17 cellular contexts compared by ENCODE assay signal in genomic region chr6:107466062-107466461, GRCh38. TPM values are rescaled to one million over a fixed set of nuclear protein-coding genes. Genes with fewer than 3 reads are reported as not detected.
A peak's percentile ranks its signal among the peaks of the same experiment; 100 is the strongest.
DNase-seq lines count a peak whose midpoint lies in the region; ATAC-seq and TF ChIP-seq lines count a peak whose summit lies in the region.
"Had no signal": no experiment of that assay in that cellular context is flagged by ENCODE, and none has a peak within 500 bp of the region (broad histone marks: within the 10 kb centered on the region; RNA-seq: fewer than 3 reads in every experiment).

No MANE protein-coding gene starts in this region.

- no peak overlapping the region for H3K27ac ChIP-seq in GM23338 (ENCODE audit: low read depth)
- H3K27ac ChIP-seq: A549, GM23248 had no signal

- H3F3A ChIP-seq in GM23338 (replicated peaks; ENCODE audit: low read depth) = no peaks in the 10 kb centered on the region

- H3K36me3 ChIP-seq in GM23338 (ENCODE audit: insufficient read depth) = no peaks in the 10 kb centered on the region

- H3K4me3 ChIP-seq in GM23338 (no peak overlapping the region), lower leg skin (ENCODE audit: low read depth, poor library complexity, severe bottlenecking) (no peak overlapping the region)
- H3K4me3 ChIP-seq: A549, GM23248 had no signal

- H3K79me2 ChIP-seq in GM23338 (replicated peaks; ENCODE audit: insufficient read depth) = no peaks in the 10 kb centered on the region

- peak; percentile 58 for DNase-seq in GM23338 (ENCODE audit: low spot score)
- DNase-seq in NCI-H146 treated with DMSO at 0.1 percent for 48 hours (lab: John Stamatoyannopoulos, UW; ENCODE audit: unreplicated experiment) = peak; percentile 15
- DNase-seq in NCI-H526 treated with DMSO at 0.1 percent for 48 hours (lab: John Stamatoyannopoulos, UW) = peak; percentile 14
- DNase-seq in left kidney (ENCODE audit: low read depth, low spot score) = peak; percentile 71
- no peak for DNase-seq in NCI-H128 (lab: John Stamatoyannopoulos, UW; ENCODE audit: unreplicated experiment)
- no peak for DNase-seq in natural killer cell treated with Interleukin-12 subunit alpha and Interleukin-12 subunit beta and Interleukin-15 and Interleukin-18, amount 100 ng/mL, for 72 hours (ENCODE audit: low spot score)
- no peak for DNase-seq in lower leg skin (ENCODE audit: low spot score in 2 of 2)
- DNase-seq: CD8-positive, alpha-beta T cell; COR-L47; DMS53; GF-D8; GM23248; H9 had no signal

- no peak overlapping the region for H3K27ac Mint-ChIP-seq in GM23338
- H3K27ac Mint-ChIP-seq in natural killer cell treated with Interleukin-12 subunit alpha and Interleukin-12 subunit beta and Interleukin-15 and Interleukin-18, amount 100 ng/mL, for 72 hours = no peak overlapping the region
- H3K27ac Mint-ChIP-seq: CD14-positive monocyte; CD8-positive, alpha-beta T cell had no signal

- peak; percentile 89 for ATAC-seq in GM23338
- no peak for ATAC-seq in HG03442 (IDR thresholded peaks at IDR 0.05; ENCODE audit: unreplicated experiment)
- ATAC-seq in natural killer cell treated with Interleukin-12 subunit alpha and Interleukin-12 subunit beta and Interleukin-15 and Interleukin-18, amount 100 ng/mL, for 72 hours = no peak
- ATAC-seq: A549; CD8-positive, alpha-beta T cell had no signal

- TF ChIP-seq POLR2A in lower leg skin (IDR thresholded peaks at IDR 0.05) = no peak

- peaks cover 14% of the 10 kb centered on the region for H3K4me1 Mint-ChIP-seq in GM23338
- H3K4me1 Mint-ChIP-seq in natural killer cell treated with Interleukin-12 subunit alpha and Interleukin-12 subunit beta and Interleukin-15 and Interleukin-18, amount 100 ng/mL, for 72 hours (ENCODE audit: low read depth in 2 of 2) = no peaks in the 10 kb centered on the region
- H3K4me1 Mint-ChIP-seq: CD14-positive monocyte had no signal

- H4K20me1 ChIP-seq in GM23338 (replicated peaks; ENCODE audit: insufficient read depth) = no peaks in the 10 kb centered on the region

- intact Hi-C loops in lower leg skin (cut with DNase I; ENCODE audit: low total_unique reads) = no loop called here

- no peak overlapping the region for H2AFZ ChIP-seq in GM23338
- H2AFZ ChIP-seq: GM23248 had no signal

- peaks cover 7% of the 10 kb centered on the region; the same call in 1 of the 2 replicates for H3K4me1 ChIP-seq in GM23338 (ENCODE audit: insufficient read depth)
- H3K4me1 ChIP-seq: A549 had no signal

- 76 to 93% methylated on average over 1 of the region's 1 CpG for WGBS in lower leg skin, 2 donors

- H3K4me2 ChIP-seq in GM23338 = no peak overlapping the region
- H3K4me2 ChIP-seq: A549 had no signal

- peaks cover 3% of the 10 kb centered on the region for H3K27me3 Mint-ChIP-seq in GM23338 (ENCODE audit: insufficient read depth, low read depth, poor library complexity)
- peaks cover 16 to 25% of the 10 kb centered on the region in 2 donors for H3K27me3 Mint-ChIP-seq in natural killer cell treated with Interleukin-12 subunit alpha and Interleukin-12 subunit beta and Interleukin-15 and Interleukin-18, amount 100 ng/mL, for 72 hours

- no peaks in the 10 kb centered on the region for H3K9me3 Mint-ChIP-seq in GM23338
- H3K9me3 Mint-ChIP-seq in natural killer cell treated with Interleukin-12 subunit alpha and Interleukin-12 subunit beta and Interleukin-15 and Interleukin-18, amount 100 ng/mL, for 72 hours = no peaks in the 10 kb centered on the region
- H3K9me3 Mint-ChIP-seq: CD8-positive, alpha-beta T cell; H9 had no signal

- no peaks in the 10 kb centered on the region for H3K36me3 Mint-ChIP-seq in GM23338 (ENCODE audit: low read depth)
- no peaks in the 10 kb centered on the region for H3K36me3 Mint-ChIP-seq in natural killer cell treated with Interleukin-12 subunit alpha and Interleukin-12 subunit beta and Interleukin-15 and Interleukin-18, amount 100 ng/mL, for 72 hours
- H3K36me3 Mint-ChIP-seq: CD14-positive monocyte; CD8-positive, alpha-beta T cell had no signal

- no peaks in the 10 kb centered on the region for H3K27me3 ChIP-seq in GM23338 (ENCODE audit: insufficient read depth)

- H3K4me3 Mint-ChIP-seq in GM23338 = no peak overlapping the region
- no peak overlapping the region for H3K4me3 Mint-ChIP-seq in natural killer cell treated with Interleukin-12 subunit alpha and Interleukin-12 subunit beta and Interleukin-15 and Interleukin-18, amount 100 ng/mL, for 72 hours
- H3K4me3 Mint-ChIP-seq: CD14-positive monocyte; CD8-positive, alpha-beta T cell; H9 had no signal

- TF ChIP-seq CTCF in GM23338 (conservative IDR thresholded peaks at IDR 0.05; ENCODE audit: low read depth in 2 of 2) = no peak
- no peak for TF ChIP-seq CTCF in lower leg skin (IDR thresholded peaks at IDR 0.05)

- no peaks in the 10 kb centered on the region for H3K9me2 ChIP-seq in GM23338 (ENCODE audit: insufficient read depth)

TF ChIP-seq in GM23338, 12 proteins besides CTCF, POLR2A, EP300 and RAD21 (continues in another document):
- TF ChIP-seq POLR2AphosphoS5 (IDR thresholded peaks at IDR 0.05; ENCODE audit: low read depth) (no peak), ZNF331 (CRISPR knock-in tag; IDR thresholded peaks at IDR 0.05; ENCODE audit: low read depth) (no peak), EZH2 (IDR thresholded peaks at IDR 0.05; ENCODE audit: low read depth, unreplicated experiment) (no peak), CREB1 (CRISPR knock-in tag; IDR thresholded peaks at IDR 0.05; ENCODE audit: low read depth) (no peak), EZH2phosphoT487 (IDR thresholded peaks at IDR 0.05; ENCODE audit: unreplicated experiment) (no peak), ZNF462 (CRISPR knock-in tag; IDR thresholded peaks at IDR 0.05) (no peak), NANOG (IDR thresholded peaks at IDR 0.05; ENCODE audit: borderline replicate concordance) (no peak)

RNA-seq across cellular contexts. Expression of gene PDSS2, which starts 6.7 kb away (rescaled TPM):
- 14.5 and 16.7 TPM in 2 replicates for total RNA-seq in GM23338 (2014; rRNA removed; shearing (Covaris generic))
- 5.6 and 7.3 TPM in 2 replicates for polyA plus RNA-seq in GM23338 (2016; fragmentation: Nextera tagmentation; extraction: Ambion mirVana)
- total RNA-seq in natural killer cell treated with Interleukin-12 subunit alpha and Interleukin-12 subunit beta and Interleukin-15 and Interleukin-18, amount 100 ng/mL, for 72 hours = 10 to 100 TPM; 12.2 to 16.2 TPM
- 10 to 100 TPM in 3 of 4 donors, 1 to 10 TPM in 1; 6.9 to 14.8 (median 11.4) TPM for total RNA-seq in lower leg skin

RNA-seq across cellular contexts. Expression of gene SOBP, which starts 23.9 kb away (rescaled TPM):
- total RNA-seq in GM23338 (2014; rRNA removed; shearing (Covaris generic)) = 3.0 and 3.1 TPM in 2 replicates
- 1.5 and 2.2 TPM in 2 replicates for polyA plus RNA-seq in GM23338 (2016; fragmentation: Nextera tagmentation; extraction: Ambion mirVana)
- under 1 TPM; 0.05 to 0.84 TPM for total RNA-seq in natural killer cell treated with Interleukin-12 subunit alpha and Interleukin-12 subunit beta and Interleukin-15 and Interleukin-18, amount 100 ng/mL, for 72 hours
- total RNA-seq in lower leg skin = 1 to 10 TPM in 3 of 4 donors, under 1 TPM in 1; 0.27 to 2.7 (median 1.5) TPM
- polyA plus RNA-seq: BJ, CD14-positive monocyte had no signal

Comparison
In these comparisons a context has a peak if more than half of its experiments do, and no peak if none do; other contexts are left out.
1. DNase-seq: peak in GM23338 (single experiment), NCI-H146 treated with DMSO at 0.1 percent for 48 hours (single experiment), NCI-H526 treated with DMSO at 0.1 percent for 48 hours (single experiment) and left kidney (single experiment); none in NCI-H128 (single experiment), natural killer cell treated with Interleukin-12 subunit alpha and Interleukin-12 subunit beta and Interleukin-15 and Interleukin-18, amount 100 ng/mL, for 72 hours (single experiment) and lower leg skin (0 of 2).